In genomic region chr10:125231116-125231812, GRCh38 we compare ENCODE assay signal across 1 cellular context.
TF ChIP-seq lines count a peak whose summit lies in the region.

No MANE protein-coding gene starts in this region.

TF ChIP-seq in HCT116, 20 proteins besides CTCF, POLR2A, EP300 and RAD21 (continued from another document):
- TF ChIP-seq ZBTB33 (IDR thresholded peaks at IDR 0.05; ENCODE audit: extremely low read depth, insufficient replicate concordance, low read length): peak; percentile 26
- peak; percentile 21; the same call in 1 of the 2 replicates for TF ChIP-seq MAX (IDR thresholded peaks at IDR 0.05)
- peak; percentile 67 for TF ChIP-seq SP1 (IDR thresholded peaks at IDR 0.05; ENCODE audit: low read depth)
